In the genomic region with DNA sequence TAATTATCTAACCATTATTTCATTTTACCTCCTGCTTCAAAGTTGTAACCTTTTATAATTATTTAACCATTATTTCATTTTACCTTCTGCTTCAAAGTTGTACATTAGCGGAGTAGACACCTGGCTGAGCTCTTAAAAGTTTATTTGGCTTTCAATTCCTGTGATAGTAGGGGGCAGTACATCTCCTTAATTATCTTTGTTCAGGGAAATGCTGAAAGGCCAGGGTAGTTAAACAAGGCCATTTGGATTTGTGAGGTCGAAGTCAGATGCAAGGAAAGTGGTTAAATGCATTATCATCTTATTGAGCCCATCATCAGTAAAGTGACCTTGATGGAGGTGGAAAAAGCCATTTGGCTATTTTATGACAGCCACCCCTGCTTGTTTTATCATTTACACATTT, we compare ENCODE assay signal across 16 cellular contexts.
"Had no signal": no experiment of that assay in that cellular context is flagged by ENCODE, and none has a peak within 500 bp of the region (broad histone marks: within the 10 kb centered on the region; RNA-seq: fewer than 3 reads in every experiment).

No MANE protein-coding gene starts in this region.

- DNase-seq: activated B cell treated with CpG ODN at 0.5 μM for 24 hours; activated CD4-positive, alpha-beta T cell treated with anti-CD3 and anti-CD28 coated beads for 48 hours; activated CD8-positive, alpha-beta memory T cell treated with anti-CD3 and anti-CD28 coated beads, Interleukin-2, amount 50 U/mL, for 4 hours; activated CD8-positive, alpha-beta T cell treated with anti-CD3 and anti-CD28 coated beads, Interleukin-2, amount 10 ng/mL, durations not matched to agents 7 days and 5 days; activated gamma-delta T cell; activated T-cell treated with anti-CD3 and anti-CD28 coated beads, Interleukin-2, amount 50 U/mL, for 48 hours; amygdala; body of pancreas; caudate nucleus; left colon; midbrain; spleen had no signal

- FAIRE-seq: colon, TTC549 had no signal

- ATAC-seq: activated CD8-positive, alpha-beta T cell treated with anti-CD3 and anti-CD28 coated beads, Interleukin-2, amount 10 ng/mL, durations not matched to agents 7 days and 5 days; activated naive CD4-positive, alpha-beta T cell treated with anti-CD3 and anti-CD28 coated beads, Interleukin-2, amount 50 U/mL, for 72 hours; body of pancreas; gastroesophageal sphincter; left colon had no signal
